ENCODE assay signal across 9 cellular contexts in the genomic region with DNA sequence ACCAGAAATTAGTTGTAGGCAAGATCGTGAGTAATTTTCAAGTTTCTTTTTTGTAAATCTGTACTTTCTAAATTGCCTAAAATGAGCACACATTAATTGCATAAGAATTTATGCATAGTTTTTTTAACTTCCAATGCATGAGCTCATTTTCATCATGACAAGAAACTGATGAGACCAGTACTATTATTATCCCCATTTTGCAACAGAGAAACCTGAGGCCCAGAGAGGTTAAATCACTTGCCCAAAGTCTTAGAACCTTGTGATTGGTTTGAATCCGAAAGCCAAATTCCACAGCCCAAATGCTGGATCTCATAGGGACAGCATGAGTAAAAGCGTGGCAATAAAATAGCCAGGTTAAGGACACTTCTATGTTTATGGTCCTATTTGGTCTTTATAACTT.
"Had no signal": no experiment of that assay in that cellular context is flagged by ENCODE, and none has a peak within 500 bp of the region (broad histone marks: within the 10 kb centered on the region; RNA-seq: fewer than 3 reads in every experiment).

No MANE protein-coding gene starts in this region.

- ATAC-seq: HCT116, HepG2 had no signal

- DNase-seq: GM23248, GOT3, H7, HFFc6, KBM-7 had no signal

- H3K9ac ChIP-seq: GM23248 had no signal

- H3K9me3 ChIP-seq: HAP-1 had no signal

- H3K4me3 ChIP-seq: GM23248, HAP-1 had no signal

- H2AFZ ChIP-seq: GM23248 had no signal

- H3K36me3 ChIP-seq: HAP-1 had no signal

- H3K4me1 ChIP-seq: HAP-1 had no signal

- H3K27ac ChIP-seq: GM23248, HL-60 had no signal
